In genomic region chr2:15807418-15808220, GRCh38 we compare ENCODE assay signal across 26 cellular contexts.
"Had no signal": no experiment of that assay in that cellular context is flagged by ENCODE, and none has a peak within 500 bp of the region (broad histone marks: within the 10 kb centered on the region; RNA-seq: fewer than 3 reads in every experiment).

No MANE protein-coding gene starts in this region.

- H3K4me2 ChIP-seq: smooth muscle cell had no signal

- H3K9me3 Mint-ChIP-seq: memory B cell; naive thymus-derived CD4-positive, alpha-beta T cell; stimulated activated naive CD8-positive, alpha-beta T cell treated with anti-CD3 and anti-CD28 coated beads, Interleukin-15, amount 100 ng/mL, for 72 hours had no signal

- H3K4me1 ChIP-seq: foreskin keratinocyte, gastroesophageal sphincter, lower lobe of right lung, parathyroid adenoma, transverse colon, vagina had no signal

- H3K36me3 ChIP-seq: esophagus muscularis mucosa, gastroesophageal sphincter, heart right ventricle, lower lobe of right lung, suprapubic skin, transverse colon, vagina had no signal

- H3K9me3 ChIP-seq: esophagus muscularis mucosa, gastroesophageal sphincter, heart right ventricle, lower lobe of right lung, suprapubic skin, transverse colon, vagina had no signal

- H3K4me3 ChIP-seq: esophagus muscularis mucosa, gastroesophageal sphincter, heart right ventricle, lower lobe of right lung, smooth muscle cell, suprapubic skin, transverse colon, vagina had no signal

- H3K27ac Mint-ChIP-seq: memory B cell; naive thymus-derived CD4-positive, alpha-beta T cell; progenitor cell of endocrine pancreas; stimulated activated naive CD8-positive, alpha-beta T cell treated with anti-CD3 and anti-CD28 coated beads, Interleukin-15, amount 100 ng/mL, for 72 hours had no signal

- H3K4me3 Mint-ChIP-seq: memory B cell; naive thymus-derived CD4-positive, alpha-beta T cell; stimulated activated naive CD8-positive, alpha-beta T cell treated with anti-CD3 and anti-CD28 coated beads, Interleukin-15, amount 100 ng/mL, for 72 hours had no signal

- ATAC-seq: foreskin keratinocyte; gastroesophageal sphincter; heart right ventricle; left colon; left ventricle myocardium superior; lower lobe of right lung; naive thymus-derived CD4-positive, alpha-beta T cell; stimulated activated naive CD8-positive, alpha-beta T cell treated with anti-CD3 and anti-CD28 coated beads, Interleukin-15, amount 100 ng/mL, for 72 hours had no signal

- H2AFZ ChIP-seq: parathyroid adenoma had no signal

- H3K79me2 ChIP-seq: parathyroid adenoma had no signal

- DNase-seq: cerebellar nuclear complex; cortex of kidney; foreskin keratinocyte; heart right ventricle; hippocampal formation; left colon; left ventricle myocardium superior; lower lobe of right lung; midbrain; naive thymus-derived CD4-positive, alpha-beta T cell; stimulated activated CD4-positive, alpha-beta T cell treated with anti-CD3 and anti-CD28 coated beads, Interleukin-12 subunit alpha, Interleukin-12 subunit beta, amount 100 ng/mL, for 4 hours; stimulated activated CD4-positive, alpha-beta T cell treated with anti-CD3 and anti-CD28 coated beads, Interleukin-1b, Interleukin-23, amount 100 ng/mL, for 48 hours; stimulated activated CD4-positive, alpha-beta T cell treated with anti-CD3 and anti-CD28 coated beads, Interleukin-4, amount 100 ng/mL, for 1 hour; stimulated activated CD8-positive, alpha-beta memory T cell treated with anti-CD3 and anti-CD28 coated beads, Interleukin-4, amount 100 ng/mL, for 48 hours; stimulated activated naive CD4-positive, alpha-beta T cell; stimulated activated naive CD8-positive, alpha-beta T cell treated with anti-CD3 and anti-CD28 coated beads, Interleukin-15, amount 100 ng/mL, for 72 hours; transverse colon had no signal

- H3K36me3 Mint-ChIP-seq: memory B cell; naive thymus-derived CD4-positive, alpha-beta T cell had no signal

- H3K4me1 Mint-ChIP-seq: memory B cell; naive thymus-derived CD4-positive, alpha-beta T cell; stimulated activated naive CD8-positive, alpha-beta T cell treated with anti-CD3 and anti-CD28 coated beads, Interleukin-15, amount 100 ng/mL, for 72 hours had no signal

- H3K9ac ChIP-seq: parathyroid adenoma had no signal

- H3K27ac ChIP-seq: epithelial cell of prostate, esophagus muscularis mucosa, foreskin keratinocyte, gastroesophageal sphincter, heart right ventricle, lower lobe of right lung, parathyroid adenoma, suprapubic skin, transverse colon, vagina had no signal

- H3K27me3 ChIP-seq: esophagus muscularis mucosa, foreskin keratinocyte, gastroesophageal sphincter, heart right ventricle, suprapubic skin, transverse colon, vagina had no signal
